8 cellular contexts compared by ENCODE assay signal in genomic region chr18:74951165-74951760, GRCh38.
DNase-seq lines count a peak whose midpoint lies in the region; ATAC-seq, FAIRE-seq and TF ChIP-seq lines count a peak whose summit lies in the region.
"Had no signal": no experiment of that assay in that cellular context is flagged by ENCODE, and none has a peak within 500 bp of the region (broad histone marks: within the 10 kb centered on the region; RNA-seq: fewer than 3 reads in every experiment).

No MANE protein-coding gene starts in this region.

- peak overlapping the region; percentile 92 for H3K27ac Mint-ChIP-seq in WTC11

- peak overlapping the region; percentile 18 for H3K4me2 ChIP-seq in keratinocyte (ENCODE audit: control insufficient read depth, extremely low read depth, insufficient read depth, low read depth, low read length)

- H3K27me3 Mint-ChIP-seq in WTC11 (ENCODE audit: low read depth) = no peaks in the 10 kb centered on the region

- no peak overlapping the region for H2AFZ ChIP-seq in keratinocyte (ENCODE audit: control insufficient read depth, low read length)

- H3K27ac ChIP-seq in keratinocyte (ENCODE audit: control insufficient read depth, insufficient read depth, low read length) = no peak overlapping the region

- no peaks in the 10 kb centered on the region for H3K9me3 ChIP-seq in keratinocyte (ENCODE audit: control insufficient read depth, low read depth, low read length)

- no peaks in the 10 kb centered on the region for H3K9me3 Mint-ChIP-seq in WTC11

- H3K9ac ChIP-seq in keratinocyte (ENCODE audit: control insufficient read depth, extremely low read depth, insufficient read depth, low read length) = no peak overlapping the region

- H3K4me3 Mint-ChIP-seq in WTC11 = no peak overlapping the region

- peak; percentile 75 for ATAC-seq in GM18511 (IDR thresholded peaks at IDR 0.05; ENCODE audit: unreplicated experiment)
- ATAC-seq in HG02884 (IDR thresholded peaks at IDR 0.05; ENCODE audit: unreplicated experiment) = peak; percentile 43
- ATAC-seq in WTC11 = no peak
- no peak for ATAC-seq in HG03521 (IDR thresholded peaks at IDR 0.05; ENCODE audit: unreplicated experiment)

- CTCF ChIA-PET in WTC11 (lab: Charles Lee) = interaction anchor here (0.6 to 1.4 kb wide), 2 partner anchors 12 to 55 kb away, joined by 3 to 4 read pairs; no protein-coding TSS in a partner anchor

- DNase-seq in WTC11 (ENCODE audit: low spot score) (no peak), keratinocyte (ENCODE audit: low read depth, low spot score) (no peak), UCSD-AML1 (lab: John Stamatoyannopoulos, UW; ENCODE audit: unreplicated experiment) (no peak), ecto neural progenitor cell (ENCODE audit: low spot score) (no peak)

- no peaks in the 10 kb centered on the region for H3K9me1 ChIP-seq in keratinocyte (ENCODE audit: control insufficient read depth, extremely low read depth, insufficient read depth, low read length)

- H4K20me1 ChIP-seq in keratinocyte (ENCODE audit: control insufficient read depth, extremely low read depth, insufficient read depth, low read length) = no peaks in the 10 kb centered on the region

- peaks cover 3% of the 10 kb centered on the region for H3K4me1 ChIP-seq in keratinocyte (ENCODE audit: control insufficient read depth, extremely low read depth, insufficient read depth, low read length)

- H3K36me3 Mint-ChIP-seq in WTC11 = no peaks in the 10 kb centered on the region

- TF ChIP-seq CTCF in WTC11 (IDR thresholded peaks at IDR 0.05) = no peak
- no peak for TF ChIP-seq CTCF in keratinocyte (optimal IDR thresholded peaks at IDR 0.05 in 1 of 3, IDR thresholded peaks at IDR 0.05 in 1 of 3, conservative IDR thresholded peaks at IDR 0.05 in 1 of 3; ENCODE audit: extremely low read depth in 1 of 3, insufficient read depth in 2 of 3, low read length in 3 of 3)

- H3K27me3 ChIP-seq in keratinocyte (ENCODE audit: control insufficient read depth, extremely low read depth, insufficient read depth, low read length) = no peaks in the 10 kb centered on the region

- peak; percentile 75 for FAIRE-seq in keratinocyte (lab: Jason Lieb, UNC)

- dilution Hi-C loops in keratinocyte (cut with MboI; ENCODE audit: extremely low pct_ligation_motif_present, low sequenced_read_pairs) = no loop called here

- H3K4me1 Mint-ChIP-seq in WTC11 = peaks cover 46% of the 10 kb centered on the region

- H3K4me3 ChIP-seq in keratinocyte (ENCODE audit: control insufficient read depth in 2 of 3, extremely low read depth in 1 of 3, insufficient read depth in 2 of 3, low read depth in 1 of 3, low read length in 3 of 3) = no peak overlapping the region
- H3K4me3 ChIP-seq: skin epidermis had no signal

- no peaks in the 10 kb centered on the region for H3K79me2 ChIP-seq in keratinocyte (ENCODE audit: control insufficient read depth, insufficient read depth, low read length)

- POLR2A ChIA-PET in WTC11 (lab: Charles Lee) = no interaction called here

- H3K36me3 ChIP-seq in keratinocyte (ENCODE audit: control insufficient read depth in 2 of 2, extremely low read depth in 1 of 2, insufficient read depth in 2 of 2, low read length in 2 of 2) = no peaks in the 10 kb centered on the region

TF ChIP-seq in WTC11, 78 proteins besides CTCF, POLR2A, EP300 and RAD21:
- TF ChIP-seq E2F1 (CRISPR knock-in tag; IDR thresholded peaks at IDR 0.05) (no peak), USF2 (CRISPR knock-in tag; IDR thresholded peaks at IDR 0.05) (no peak), ZNF416 (CRISPR knock-in tag; IDR thresholded peaks at IDR 0.05) (no peak), ZNF263 (CRISPR knock-in tag; IDR thresholded peaks at IDR 0.05; ENCODE audit: low read depth) (no peak), TCF7 (CRISPR knock-in tag; IDR thresholded peaks at IDR 0.05; ENCODE audit: low read depth) (no peak), FOXP1 (CRISPR knock-in tag; IDR thresholded peaks at IDR 0.05; ENCODE audit: borderline replicate concordance) (no peak), FOXK1 (CRISPR knock-in tag; IDR thresholded peaks at IDR 0.05) (no peak), ATF2 (CRISPR knock-in tag; IDR thresholded peaks at IDR 0.05; ENCODE audit: borderline replicate concordance, low read depth) (no peak), GTF2I (CRISPR knock-in tag; conservative IDR thresholded peaks at IDR 0.05) (no peak), JAZF1 (CRISPR knock-in tag; IDR thresholded peaks at IDR 0.05) (no peak), GRHL2 (CRISPR knock-in tag; IDR thresholded peaks at IDR 0.05; ENCODE audit: insufficient replicate concordance, severe bottlenecking) (no peak), RORB (CRISPR knock-in tag; IDR thresholded peaks at IDR 0.05) (no peak), IRF2 (CRISPR knock-in tag; IDR thresholded peaks at IDR 0.05; ENCODE audit: borderline replicate concordance, low read depth) (no peak), NR2C2 (CRISPR knock-in tag; IDR thresholded peaks at IDR 0.05) (no peak), TP53 (CRISPR knock-in tag; IDR thresholded peaks at IDR 0.05) (no peak)

Comparison
In these comparisons a context has a peak if more than half of its experiments do, and no peak if none do; other contexts are left out.
1. ATAC-seq: peak in GM18511 (single experiment) and HG02884 (single experiment); none in WTC11 (single experiment) and HG03521 (single experiment).